8 cellular contexts compared by ENCODE assay signal in genomic region chr22:31211504-31211861, GRCh38. TPM values are rescaled to one million over a fixed set of nuclear protein-coding genes. Genes with fewer than 3 reads are reported as not detected.
A peak's percentile ranks its signal among the peaks of the same experiment; 100 is the strongest.
DNase-seq lines count a peak whose midpoint lies in the region; ATAC-seq and TF ChIP-seq lines count a peak whose summit lies in the region.

No MANE protein-coding gene starts in this region.

- peaks cover 42 to 59% (median 49%) of the 10 kb centered on the region in 3 donors for H3K4me1 Mint-ChIP-seq in CD8-positive, alpha-beta memory T cell
- H3K4me1 Mint-ChIP-seq in endothelial cell (ENCODE audit: unreplicated experiment) = peaks cover 69% of the 10 kb centered on the region

- H4K20me1 ChIP-seq in PC-3 (ENCODE audit: low read length) = no peaks in the 10 kb centered on the region

- no peaks in the 10 kb centered on the region for H3K9me2 ChIP-seq in PC-3 (replicated peaks; ENCODE audit: low read length)

- H3K36me3 ChIP-seq in CD8-positive, alpha-beta memory T cell (ENCODE audit: insufficient read depth, low read length) = no peaks in the 10 kb centered on the region
- H3K36me3 ChIP-seq in PC-3 (ENCODE audit: low read depth, low read length) (no peaks in the 10 kb centered on the region), parathyroid adenoma (ENCODE audit: control insufficient read depth, insufficient read depth, low read length) (no peaks in the 10 kb centered on the region), mucosa of descending colon (ENCODE audit: low read depth) (no peaks in the 10 kb centered on the region)

- peak overlapping the region; percentile 69 for H3K27ac ChIP-seq in CD8-positive, alpha-beta memory T cell (ENCODE audit: low read depth, low read length)
- H3K27ac ChIP-seq in PC-3 (ENCODE audit: low read length) = no peak overlapping the region
- peak overlapping the region; percentile 75 for H3K27ac ChIP-seq in parathyroid adenoma

- POLR2A ChIA-PET in CD8-positive, alpha-beta memory T cell (lab: Charles Lee) = interaction anchor here (0.9 to 2.5 kb wide), 3 partner anchors 52 to 79 kb away, joined by 3 to 17 read pairs (median 3); partner anchors contain the start of gene RNF185
- POLR2A ChIA-PET in PC-3 (lab: Charles Lee; ENCODE audit: unreplicated experiment) = no interaction called here

- no peak overlapping the region for H3K9ac ChIP-seq in PC-3 (ENCODE audit: low read length)
- no peak overlapping the region for H3K9ac ChIP-seq in parathyroid adenoma

- peaks cover 32% of the 10 kb centered on the region for H3K4me1 ChIP-seq in CD8-positive, alpha-beta memory T cell (ENCODE audit: insufficient read depth, low read length)
- H3K4me1 ChIP-seq in PC-3 (ENCODE audit: insufficient read depth, low read length) (peaks cover 17% of the 10 kb centered on the region), parathyroid adenoma (peaks cover 3% of the 10 kb centered on the region), mucosa of descending colon (ENCODE audit: low read depth) (peaks cover 29% of the 10 kb centered on the region)

- H3K27me3 Mint-ChIP-seq in CD8-positive, alpha-beta memory T cell = no peaks in the 10 kb centered on the region
- peaks cover 3% of the 10 kb centered on the region for H3K27me3 Mint-ChIP-seq in endothelial cell (ENCODE audit: unreplicated experiment)

- H3K36me3 Mint-ChIP-seq in CD8-positive, alpha-beta memory T cell = peaks cover 0 to 7% (median 0%) of the 10 kb centered on the region in 3 donors
- H3K36me3 Mint-ChIP-seq in endothelial cell (ENCODE audit: low read depth, unreplicated experiment) = peaks cover 8% of the 10 kb centered on the region

- no TSS peak for BruUV-seq in PC-3 (replicated peaks; lab: Mats Ljungman, UMichigan)

- intact Hi-C loops in PC-3 (cut with micrococcal nuclease) = loop anchor here (10.0 kb wide), 1 partner anchor 63 kb away; no protein-coding TSS in a partner anchor
- intact Hi-C loops in mucosa of descending colon (cut with DNase I, micrococcal nuclease) = no loop called here

- no peaks in the 10 kb centered on the region for H3K9me3 ChIP-seq in CD8-positive, alpha-beta memory T cell (ENCODE audit: low read length)
- no peaks in the 10 kb centered on the region for H3K9me3 ChIP-seq in PC-3 (ENCODE audit: low read length)
- no peaks in the 10 kb centered on the region for H3K9me3 ChIP-seq in parathyroid adenoma (ENCODE audit: control insufficient read depth, low read length)
- H3K9me3 ChIP-seq in mucosa of descending colon = no peaks in the 10 kb centered on the region

- H3K4me3 Mint-ChIP-seq in CD8-positive, alpha-beta memory T cell = peak overlapping the region; percentile 82 to 96 (median 87)
- peak overlapping the region; percentile 93 for H3K4me3 Mint-ChIP-seq in endothelial cell (ENCODE audit: unreplicated experiment)

- H3K4me2 ChIP-seq in PC-3 (ENCODE audit: low read length) = peak overlapping the region; percentile 91
- H3K4me2 ChIP-seq in parathyroid adenoma (ENCODE audit: low read length) = no peak overlapping the region

- H3K4me3 ChIP-seq in CD8-positive, alpha-beta memory T cell (ENCODE audit: low read length) = peak overlapping the region; percentile 93
- H3K4me3 ChIP-seq in PC-3 (ENCODE audit: low read length) (peak overlapping the region; percentile 89), parathyroid adenoma (ENCODE audit: low read depth, low read length) (no peak overlapping the region), mucosa of descending colon (no peak overlapping the region)

- no peaks in the 10 kb centered on the region for H3F3A ChIP-seq in PC-3 (ENCODE audit: low read length, unreplicated experiment)

- no peaks in the 10 kb centered on the region for H3K27me3 ChIP-seq in CD8-positive, alpha-beta memory T cell (ENCODE audit: insufficient read depth, low read length, poor library complexity, severe bottlenecking)
- no peaks in the 10 kb centered on the region for H3K27me3 ChIP-seq in PC-3 (ENCODE audit: low read length)
- H3K27me3 ChIP-seq in parathyroid adenoma (ENCODE audit: control insufficient read depth, insufficient read depth, low read length) = no peaks in the 10 kb centered on the region

- no peaks in the 10 kb centered on the region for H3K9me3 Mint-ChIP-seq in CD8-positive, alpha-beta memory T cell
- H3K9me3 Mint-ChIP-seq in endothelial cell (ENCODE audit: unreplicated experiment) = no peaks in the 10 kb centered on the region

- ATAC-seq in PC-3 (no peak), mucosa of descending colon (no peak)

- TF ChIP-seq CTCF in PC-3 (conservative IDR thresholded peaks at IDR 0.05; ENCODE audit: low read depth, low read length) = no peak
- no peak for TF ChIP-seq CTCF in endothelial cell (IDR thresholded peaks at IDR 0.05; ENCODE audit: unreplicated experiment)
- TF ChIP-seq CTCF in parathyroid adenoma (IDR thresholded peaks at IDR 0.05) = no peak
- TF ChIP-seq CTCF in mucosa of descending colon (IDR thresholded peaks at IDR 0.05) = no peak

- DNase-seq in CD8-positive, alpha-beta memory T cell = no peak
- no peak for DNase-seq in PC-3
- no peak for DNase-seq in endothelial cell (ENCODE audit: low spot score)
- no peak for DNase-seq in mucosa of descending colon
- no peak for DNase-seq in stimulated activated CD4-positive, alpha-beta T cell treated with anti-CD3 and anti-CD28 coated beads, Interleukin-2, amount 100 ng/mL, for 24 hours
- no peak for DNase-seq in DMS53 treated with DMSO at 0.1 percent for 48 hours (lab: John Stamatoyannopoulos, UW; ENCODE audit: unreplicated experiment)
- DNase-seq in NCI-H1105 treated with DMSO at 0.1 percent for 48 hours (lab: John Stamatoyannopoulos, UW) = no peak

- H3K27ac Mint-ChIP-seq in CD8-positive, alpha-beta memory T cell = peak overlapping the region; percentile 89 to 96 (median 93)
- peak overlapping the region; percentile 100 for H3K27ac Mint-ChIP-seq in endothelial cell (ENCODE audit: unreplicated experiment)

- CTCF ChIA-PET in CD8-positive, alpha-beta memory T cell (lab: Charles Lee) = interaction anchor here (0.7 to 5.5 kb wide), 21 partner anchors 11 to 289 kb away, joined by 3 to 55 read pairs (median 5); partner anchors contain the start of gene PIK3IP1
- CTCF ChIA-PET in PC-3 (lab: Charles Lee) = interaction anchor here (1.0 kb wide), 3 partner anchors 19 to 61 kb away, joined by 3 to 4 read pairs (median 3); no protein-coding TSS in a partner anchor

- H2AFZ ChIP-seq in PC-3 (ENCODE audit: low read length) (peak overlapping the region; percentile 94), parathyroid adenoma (peak overlapping the region; percentile 87)

- H3K79me2 ChIP-seq in PC-3 (ENCODE audit: low read length) (peaks cover 13% of the 10 kb centered on the region), parathyroid adenoma (peaks cover 13% of the 10 kb centered on the region)

RNA-seq across cellular contexts. Expression of gene LIMK2, which starts 0.6 kb away (rescaled TPM):
- total RNA-seq in CD8-positive, alpha-beta memory T cell = 10 to 100 TPM; 25.1 to 27.7 TPM
- 19.0 TPM for polyA plus RNA-seq in CD8-positive, alpha-beta memory T cell
- total RNA-seq in PC-3 (2014; rRNA removed) = 13.2 and 17.2 TPM in 2 replicates
- total RNA-seq in endothelial cell (ENCODE audit: unreplicated experiment) = 248 TPM
- total RNA-seq in mucosa of descending colon = 100 to 1,000 TPM in 2 of 3 donors, 10 to 100 TPM in 1; 76.7 to 137 (median 120) TPM

RNA-seq across cellular contexts. Expression of gene RNF185, which starts 51.5 kb away (rescaled TPM):
- total RNA-seq in CD8-positive, alpha-beta memory T cell = 10 to 100 TPM; 28.1 to 30.5 TPM
- 23.7 TPM for polyA plus RNA-seq in CD8-positive, alpha-beta memory T cell
- total RNA-seq in PC-3 (2014; rRNA removed) (15.3 and 15.8 TPM in 2 replicates), endothelial cell (ENCODE audit: unreplicated experiment) (30.9 TPM), mucosa of descending colon (10 to 100 TPM; 33.8 to 43.1 (median 38.4) TPM)

Comparison
In these comparisons a context has a peak if more than half of its experiments do, and no peak if none do; other contexts are left out.
1. H3K4me3 ChIP-seq: peak in CD8-positive, alpha-beta memory T cell (single experiment) and PC-3 (single experiment); none in parathyroid adenoma (single experiment) and mucosa of descending colon (single experiment).